In genomic region chr13:108227651-108228272, GRCh38 we compare ENCODE assay signal across 8 cellular contexts. TPM values are rescaled to one million over a fixed set of nuclear protein-coding genes. Genes with fewer than 3 reads are reported as not detected.
DNase-seq lines count a peak whose midpoint lies in the region; ATAC-seq and TF ChIP-seq lines count a peak whose summit lies in the region.

No MANE protein-coding gene starts in this region.

- peaks cover 75% of the 10 kb centered on the region for H3K79me2 ChIP-seq in mammary epithelial cell (ENCODE audit: insufficient read depth, low read length)
- peaks cover 6% of the 10 kb centered on the region for H3K79me2 ChIP-seq in mesendoderm (ENCODE audit: control insufficient read depth, insufficient read depth, low read length)

- H4K20me1 ChIP-seq in mammary epithelial cell (ENCODE audit: insufficient read depth, low read length) = no peaks in the 10 kb centered on the region

- peaks cover 56% of the 10 kb centered on the region for H3K4me1 Mint-ChIP-seq in CD8-positive, alpha-beta T cell (ENCODE audit: low read depth)

- TF ChIP-seq CTCF in CD8-positive, alpha-beta T cell (IDR thresholded peaks at IDR 0.05) = peak; percentile 99
- TF ChIP-seq CTCF in mammary epithelial cell (conservative IDR thresholded peaks at IDR 0.05 in 1 of 2, IDR thresholded peaks at IDR 0.05 in 1 of 2; ENCODE audit: extremely low read depth in 1 of 2, insufficient read depth in 1 of 2, low read depth in 1 of 2, low read length in 2 of 2) = peak; percentile 69 to 73

- H2BK5ac ChIP-seq in mesendoderm (ENCODE audit: low read length) = no peak overlapping the region

- peaks cover 25% of the 10 kb centered on the region for H3K4me1 ChIP-seq in CD8-positive, alpha-beta T cell (ENCODE audit: insufficient read depth, low read length)
- H3K4me1 ChIP-seq in mammary epithelial cell (ENCODE audit: insufficient read depth, low read length) = no peaks in the 10 kb centered on the region
- no peaks in the 10 kb centered on the region for H3K4me1 ChIP-seq in mesendoderm (ENCODE audit: control insufficient read depth, low read depth, low read length)

- BruUV-seq in mammary epithelial cell (replicated peaks; lab: Mats Ljungman, UMichigan) = no TSS peak

- H3K4me3 Mint-ChIP-seq in CD8-positive, alpha-beta T cell = no peak overlapping the region

- ATAC-seq in CD8-positive, alpha-beta T cell = peak; percentile 57
- peak; percentile 37 for ATAC-seq in GM18858 (IDR thresholded peaks at IDR 0.05; ENCODE audit: unreplicated experiment)
- ATAC-seq in HG03097 (IDR thresholded peaks at IDR 0.05; ENCODE audit: low FRiP score, unreplicated experiment) = no peak

- dilution Hi-C loops in mammary epithelial cell (cut with HindIII; ENCODE audit: low sequenced_read_pairs) = no loop called here

- no peak overlapping the region for H3K27ac ChIP-seq in CD8-positive, alpha-beta T cell (ENCODE audit: low read depth, low read length)
- no peak overlapping the region for H3K27ac ChIP-seq in mammary epithelial cell (ENCODE audit: insufficient read depth, low read depth, low read length)
- H3K27ac ChIP-seq in mesendoderm (ENCODE audit: low read depth, low read length) = no peak overlapping the region

- H2AK5ac ChIP-seq in mesendoderm (ENCODE audit: low read length) = no peak overlapping the region

- H3K27me3 Mint-ChIP-seq in CD8-positive, alpha-beta T cell (ENCODE audit: low read depth) = no peaks in the 10 kb centered on the region

- no peak overlapping the region for H3K27ac Mint-ChIP-seq in CD8-positive, alpha-beta T cell

- DNase-seq in CD8-positive, alpha-beta T cell = peak in 1 of 7 experiments; percentile 39
- DNase-seq in NCI-H526 treated with DMSO at 0.1 percent for 48 hours (lab: John Stamatoyannopoulos, UW) (peak; percentile 10), mammary epithelial cell (peak; percentile 5), medulla oblongata (ENCODE audit: extremely low spot score) (peak; percentile 66), islet precursor cell (no peak), mesendoderm (no peak)

- H3K36me3 ChIP-seq in CD8-positive, alpha-beta T cell (ENCODE audit: insufficient read depth, low read length) = no peaks in the 10 kb centered on the region
- H3K36me3 ChIP-seq in mammary epithelial cell (ENCODE audit: insufficient read depth, low read length) (peaks cover 4% of the 10 kb centered on the region), mesendoderm (ENCODE audit: control insufficient read depth, insufficient read depth, low read length) (no peaks in the 10 kb centered on the region)

- no peak overlapping the region for H3K56ac ChIP-seq in mesendoderm (ENCODE audit: low read length)

- no peaks in the 10 kb centered on the region for H3K9me3 Mint-ChIP-seq in CD8-positive, alpha-beta T cell

- H3K27me3 ChIP-seq in CD8-positive, alpha-beta T cell (ENCODE audit: insufficient read depth, low read length) = no peaks in the 10 kb centered on the region
- H3K27me3 ChIP-seq in mammary epithelial cell (ENCODE audit: insufficient read depth, low read length) = no peaks in the 10 kb centered on the region
- no peaks in the 10 kb centered on the region for H3K27me3 ChIP-seq in mesendoderm (ENCODE audit: insufficient read depth, low read length, poor library complexity)

- in situ Hi-C loops in mammary epithelial cell (cut with MboI; ENCODE audit: low sequenced_read_pairs in 2 of 2) = no loop called here

- peaks cover 7% of the 10 kb centered on the region for H3K79me1 ChIP-seq in mesendoderm (ENCODE audit: low read length)

- intact Hi-C loops in CD8-positive, alpha-beta T cell (cut with DNase I, micrococcal nuclease) = loop anchor here (1.0 to 10.0 kb wide), 5 partner anchors 9 to 670 kb away; partner anchors contain the start of gene ABHD13 (in 1 of the 2)
- intact Hi-C loops in mammary epithelial cell (cut with micrococcal nuclease) = loop anchor here (10.0 kb wide), 1 partner anchor 667 kb away; no protein-coding TSS in a partner anchor

- H3K4me3 ChIP-seq in CD8-positive, alpha-beta T cell (ENCODE audit: low read depth, low read length) = no peak overlapping the region
- H3K4me3 ChIP-seq in mammary epithelial cell (replicated peaks in 1 of 3; ENCODE audit: insufficient read depth in 1 of 3, low read depth in 2 of 3, low read length in 3 of 3) (no peak overlapping the region), mesendoderm (ENCODE audit: low read length) (no peak overlapping the region)

- CTCF ChIA-PET in CD8-positive, alpha-beta T cell (lab: Charles Lee) = no interaction called here
- CTCF ChIA-PET in mammary epithelial cell (lab: Charles Lee; ENCODE audit: low non-redundant PET) = no interaction called here

- no peak overlapping the region for H2BK120ac ChIP-seq in mesendoderm (ENCODE audit: low read depth, low read length)

- H3K4me2 ChIP-seq in mammary epithelial cell (ENCODE audit: insufficient read depth, low read depth, low read length) = no peak overlapping the region
- H3K4me2 ChIP-seq in mesendoderm (ENCODE audit: low read length) = no peak overlapping the region

- H4K5ac ChIP-seq in mesendoderm (ENCODE audit: low read length) = no peak overlapping the region

- no peak overlapping the region for H3K18ac ChIP-seq in mesendoderm (ENCODE audit: low read length)

- POLR2A ChIA-PET in CD8-positive, alpha-beta T cell (lab: Charles Lee) = no interaction called here

- H3K23ac ChIP-seq in mesendoderm (ENCODE audit: low read length) = no peak overlapping the region

- H3K9ac ChIP-seq in mammary epithelial cell (ENCODE audit: insufficient read depth, low read length) (no peak overlapping the region), mesendoderm (ENCODE audit: low read length) (no peak overlapping the region)

- no peak overlapping the region for H4K8ac ChIP-seq in mesendoderm (ENCODE audit: low read depth, low read length)

- no peak overlapping the region for H2AFZ ChIP-seq in mammary epithelial cell (ENCODE audit: low read depth, low read length)

- H3K9me3 ChIP-seq in CD8-positive, alpha-beta T cell (ENCODE audit: low read length) = no peaks in the 10 kb centered on the region
- no peaks in the 10 kb centered on the region for H3K9me3 ChIP-seq in mammary epithelial cell (replicated peaks; ENCODE audit: insufficient read depth, low read length)

- H3K4ac ChIP-seq in mesendoderm (ENCODE audit: low read depth, low read length) = no peak overlapping the region

- H3K36me3 Mint-ChIP-seq in CD8-positive, alpha-beta T cell = peaks cover 22% of the 10 kb centered on the region

- H2BK15ac ChIP-seq in mesendoderm (replicated peaks; ENCODE audit: low read depth) = no peak overlapping the region

- 67% methylated on average over 1 of the region's 1 CpG for WGBS in mammary epithelial cell (ENCODE audit: low coverage, missing lambda C conversion rate)
- no CpG with 5 or more reads among the region's 1 CpG for WGBS in mesendoderm (ENCODE audit: extremely low coverage, insufficient coverage, low lambda C conversion rate)

RNA-seq across cellular contexts. Expression of gene ABHD13, which starts 9.6 kb away (rescaled TPM):
- total RNA-seq in CD8-positive, alpha-beta T cell = 10 to 100 TPM; 15.6 to 15.7 TPM
- total RNA-seq in mammary epithelial cell = 10 to 100 TPM; 10.1 to 13.3 TPM
- 3.9 TPM for polyA plus RNA-seq in mammary epithelial cell
- 2.1 TPM for polyA minus RNA-seq in mammary epithelial cell
- 5.3 TPM for polyA plus RNA-seq in mesendoderm (2013, experiment 1 of 2)
- polyA plus RNA-seq in mesendoderm (2013, experiment 2 of 2) = 5.1 TPM

RNA-seq across cellular contexts. Expression of gene LIG4, which starts 12.4 kb away (rescaled TPM):
- total RNA-seq in CD8-positive, alpha-beta T cell = 1 to 10 TPM; 2.3 to 2.9 TPM
- total RNA-seq in mammary epithelial cell = 10 to 100 TPM; 15.2 to 16.4 TPM
- polyA plus RNA-seq in mammary epithelial cell = 3.7 TPM
- polyA minus RNA-seq in mammary epithelial cell = 5.9 TPM
- polyA plus RNA-seq in mesendoderm (2013, experiment 1 of 2) = 4.4 TPM
- polyA plus RNA-seq in mesendoderm (2013, experiment 2 of 2) = 4.4 TPM

RNA-seq across cellular contexts. Expression of gene TNFSF13B, which starts 41.8 kb away (rescaled TPM):
- 1 to 10 TPM in 1 of 2 experiments, under 1 TPM in 1; 0.98 to 1.3 TPM for total RNA-seq in CD8-positive, alpha-beta T cell
- total RNA-seq in mammary epithelial cell = 1 to 10 TPM; 1.6 to 1.7 TPM
- 0.11 TPM for polyA plus RNA-seq in mammary epithelial cell
- not detected for polyA minus RNA-seq in mammary epithelial cell
- polyA plus RNA-seq in mesendoderm (2013, experiment 1 of 2) = 0.24 TPM
- polyA plus RNA-seq in mesendoderm (2013, experiment 2 of 2) = 0.18 TPM

Comparison
In these comparisons a context has a peak if more than half of its experiments do, and no peak if none do; other contexts are left out.
1. DNase-seq: peak in NCI-H526 treated with DMSO at 0.1 percent for 48 hours (single experiment), mammary epithelial cell (single experiment) and medulla oblongata (single experiment); none in islet precursor cell (single experiment) and mesendoderm (single experiment).
2. RNA of gene LIG4, which starts 12.4 kb away (total RNA-seq): 15.2 to 16.4 TPM in mammary epithelial cell; 2.3 to 2.9 TPM in CD8-positive, alpha-beta T cell; every median in the first group is over 4 times any median in the second.